In the genomic region with DNA sequence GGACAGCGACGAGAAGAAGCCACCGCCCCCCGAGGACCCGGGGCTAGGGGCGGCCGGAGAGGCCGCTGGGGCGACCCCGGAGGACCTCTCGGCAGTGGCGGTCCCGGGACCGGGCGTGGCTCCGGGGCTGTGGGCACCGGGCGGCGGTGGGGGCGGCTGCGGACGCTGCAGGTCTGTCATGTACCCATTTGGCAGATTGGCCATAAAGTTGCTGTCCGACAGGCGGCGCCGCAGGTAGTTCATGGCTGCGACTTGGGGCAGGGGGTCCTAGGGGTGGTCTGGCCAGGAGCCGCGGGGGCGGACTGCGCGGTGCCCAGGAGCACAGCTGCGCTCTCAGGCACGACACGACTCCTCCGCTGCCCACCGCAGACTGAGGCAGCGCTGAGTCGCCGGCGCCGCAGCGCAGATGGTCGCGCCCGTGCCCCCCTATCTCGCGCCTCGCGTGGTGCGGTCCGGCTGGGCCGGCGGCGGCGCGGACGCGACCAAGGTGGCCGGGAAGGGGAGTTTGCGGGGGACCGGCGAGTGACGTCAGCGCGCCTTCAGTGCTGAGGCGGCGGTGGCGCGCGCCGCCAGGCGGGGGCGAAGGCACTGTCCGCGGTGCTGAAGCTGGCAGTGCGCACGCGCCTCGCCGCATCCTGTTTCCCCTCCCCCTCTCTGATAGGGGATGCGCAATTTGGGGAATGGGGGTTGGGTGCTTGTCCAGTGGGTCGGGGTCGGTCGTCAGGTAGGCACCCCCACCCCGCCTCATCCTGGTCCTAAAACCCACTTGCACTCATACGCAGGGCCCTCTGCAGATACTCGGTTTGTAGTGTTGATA, we compare ENCODE assay signal across 8 cellular contexts. TPM values are rescaled to one million over a fixed set of nuclear protein-coding genes. Genes with fewer than 3 reads are reported as not detected.
DNase-seq lines count a peak whose midpoint lies in the region; ATAC-seq and TF ChIP-seq lines count a peak whose summit lies in the region.

A gene (minus strand): TSS at position 372 of the 817 bp plus-strand sequence. CDS start 129 bp downstream, at position 243.

- H3K9me3 ChIP-seq in heart left ventricle = no peaks in the 10 kb centered on the region

- H3K27me3 Mint-ChIP-seq in T-cell (peaks cover 9 to 10% of the 10 kb centered on the region in 2 donors), progenitor cell of endocrine pancreas (peaks cover 52% of the 10 kb centered on the region), type B pancreatic cell (peaks cover 52% of the 10 kb centered on the region)
- H3K27me3 Mint-ChIP-seq in activated naive CD8-positive, alpha-beta T cell treated with anti-CD3 and anti-CD28 coated beads, Interleukin-2, amount 50 U/mL, for 24 hours = peaks cover 6% of the 10 kb centered on the region

- H3K36me3 Mint-ChIP-seq in T-cell (no peaks in the 10 kb centered on the region), progenitor cell of endocrine pancreas (ENCODE audit: insufficient read depth) (no peaks in the 10 kb centered on the region), type B pancreatic cell (no peaks in the 10 kb centered on the region)
- H3K36me3 Mint-ChIP-seq in activated naive CD8-positive, alpha-beta T cell treated with anti-CD3 and anti-CD28 coated beads, Interleukin-2, amount 50 U/mL, for 24 hours (ENCODE audit: low read depth) = no peaks in the 10 kb centered on the region

- ATAC-seq in GM21619 (IDR thresholded peaks at IDR 0.05; ENCODE audit: unreplicated experiment) = peak; percentile 57
- peak; percentile 78 to 88 (median 81) for ATAC-seq in T-cell (replicated peaks in 1 of 4)
- peak; percentile 75 for ATAC-seq in activated naive CD8-positive, alpha-beta T cell treated with anti-CD3 and anti-CD28 coated beads, Interleukin-2, amount 50 U/mL, for 24 hours
- peak; percentile 67 to 95 (median 93) for ATAC-seq in heart left ventricle

- no peaks in the 10 kb centered on the region for H3K36me3 ChIP-seq in heart left ventricle

- H3K27me3 ChIP-seq in heart left ventricle = peaks cover 0 to 14% (median 0%) of the 10 kb centered on the region in 9 donors

- H3K9me3 Mint-ChIP-seq in T-cell (no peaks in the 10 kb centered on the region), progenitor cell of endocrine pancreas (ENCODE audit: low read depth) (peaks cover 21% of the 10 kb centered on the region), type B pancreatic cell (no peaks in the 10 kb centered on the region)
- no peaks in the 10 kb centered on the region for H3K9me3 Mint-ChIP-seq in activated naive CD8-positive, alpha-beta T cell treated with anti-CD3 and anti-CD28 coated beads, Interleukin-2, amount 50 U/mL, for 24 hours

- H3K4me1 Mint-ChIP-seq in T-cell (peaks cover 11 to 20% (median 15%) of the 10 kb centered on the region in 3 donors), progenitor cell of endocrine pancreas (ENCODE audit: low read depth) (no peaks in the 10 kb centered on the region), type B pancreatic cell (ENCODE audit: unreplicated experiment) (no peaks in the 10 kb centered on the region)
- H3K4me1 Mint-ChIP-seq in activated naive CD8-positive, alpha-beta T cell treated with anti-CD3 and anti-CD28 coated beads, Interleukin-2, amount 50 U/mL, for 24 hours = peaks cover 19% of the 10 kb centered on the region

- TF ChIP-seq CTCF in heart left ventricle (IDR thresholded peaks at IDR 0.05) (peak in 6 of 12 donors; percentile 7 to 61 (median 28)), progenitor cell of endocrine pancreas (IDR thresholded peaks at IDR 0.05; ENCODE audit: unreplicated experiment) (no peak), type B pancreatic cell (conservative IDR thresholded peaks at IDR 0.05) (peak; percentile 19)

- DNase-seq in CMK (ENCODE audit: low read depth) = peak; percentile 71
- DNase-seq in NCI-H1048 (lab: John Stamatoyannopoulos, UW) = peak; percentile 23
- peak; percentile 48 to 79 (median 71) for DNase-seq in T-cell
- peak; percentile 82 for DNase-seq in activated naive CD8-positive, alpha-beta T cell treated with anti-CD3 and anti-CD28 coated beads, Interleukin-2, amount 50 U/mL, for 24 hours
- DNase-seq in heart left ventricle = peak; percentile 79 to 90 (median 85)
- DNase-seq in progenitor cell of endocrine pancreas (ENCODE audit: low spot score, unreplicated experiment) = peak; percentile 74
- DNase-seq in type B pancreatic cell (ENCODE audit: extremely low spot score, unreplicated experiment) = peak; percentile 87

- peaks cover 0 to 6% (median 0%) of the 10 kb centered on the region in 12 donors for H3K4me1 ChIP-seq in heart left ventricle

- POLR2A ChIA-PET in T-cell (lab: Charles Lee) = no interaction called here

- intact Hi-C loops in heart left ventricle (cut with DNase I) = loop anchor here in 3 of 10 donors (5.0 to 10.0 kb wide), 2 partner anchors 37 to 55 kb away; a partner anchor contains a TSS

- 2 to 55% (median 19%) methylated on average over 12 to 88 of the region's 88 CpGs for WGBS in heart left ventricle, 4 donors

- CTCF ChIA-PET in T-cell (lab: Charles Lee) = no interaction called here

- no peak within 1 kb of the TSS for H3K27ac ChIP-seq in heart left ventricle

- peak within 1 kb of the TSS; percentile 25 to 64 (median 59) for H3K4me3 Mint-ChIP-seq in T-cell
- H3K4me3 Mint-ChIP-seq in activated naive CD8-positive, alpha-beta T cell treated with anti-CD3 and anti-CD28 coated beads, Interleukin-2, amount 50 U/mL, for 24 hours = peak within 1 kb of the TSS; percentile 54
- H3K4me3 Mint-ChIP-seq in progenitor cell of endocrine pancreas (ENCODE audit: low read depth) = peak within 1 kb of the TSS; percentile 34
- H3K4me3 Mint-ChIP-seq in type B pancreatic cell = peak within 1 kb of the TSS; percentile 69

- H3K27ac Mint-ChIP-seq in T-cell (no peak within 1 kb of the TSS), progenitor cell of endocrine pancreas (no peak within 1 kb of the TSS), type B pancreatic cell (no peak within 1 kb of the TSS)
- H3K27ac Mint-ChIP-seq in activated naive CD8-positive, alpha-beta T cell treated with anti-CD3 and anti-CD28 coated beads, Interleukin-2, amount 50 U/mL, for 24 hours = no peak within 1 kb of the TSS

- no peak for TF ChIP-seq POLR2A in heart left ventricle (IDR thresholded peaks at IDR 0.05)

- H3K4me3 ChIP-seq in heart left ventricle = peak within 1 kb of the TSS in 10 of 12 donors; percentile 9 to 60 (median 42)

RNA-seq across cellular contexts. Expression of the gene that starts here (rescaled TPM):
- total RNA-seq in T-cell = 1 to 10 TPM in 1 of 5 donors, under 1 TPM in 3, not detected in 1; 0.21 to 1.3 (median 0.81) TPM
- 10 to 100 TPM in 5 of 9 donors, 1 to 10 TPM in 4; 7.1 to 20.5 (median 11.2) TPM for total RNA-seq in heart left ventricle
- polyA plus RNA-seq in heart left ventricle = 10 to 100 TPM; 11.3 to 20.5 TPM
- 5.3 and 6.7 TPM in 2 replicates for total RNA-seq in progenitor cell of endocrine pancreas
- 3.7 and 4.2 TPM in 2 replicates for total RNA-seq in type B pancreatic cell (ENCODE audit: low replicate concordance)

Comparison
In these comparisons a context has a peak if more than half of its experiments do, and no peak if none do; other contexts are left out.
1. DNase-seq: peak in every context shown above with its lines; median percentile 87 in type B pancreatic cell; 85 in heart left ventricle; 82 in activated naive CD8-positive, alpha-beta T cell treated with anti-CD3 and anti-CD28 coated beads, Interleukin-2, amount 50 U/mL, for 24 hours; 74 in progenitor cell of endocrine pancreas; 71 in CMK; 71 in T-cell; 23 in NCI-H1048.